ENCODE assay signal across 13 cellular contexts in the genomic region with DNA sequence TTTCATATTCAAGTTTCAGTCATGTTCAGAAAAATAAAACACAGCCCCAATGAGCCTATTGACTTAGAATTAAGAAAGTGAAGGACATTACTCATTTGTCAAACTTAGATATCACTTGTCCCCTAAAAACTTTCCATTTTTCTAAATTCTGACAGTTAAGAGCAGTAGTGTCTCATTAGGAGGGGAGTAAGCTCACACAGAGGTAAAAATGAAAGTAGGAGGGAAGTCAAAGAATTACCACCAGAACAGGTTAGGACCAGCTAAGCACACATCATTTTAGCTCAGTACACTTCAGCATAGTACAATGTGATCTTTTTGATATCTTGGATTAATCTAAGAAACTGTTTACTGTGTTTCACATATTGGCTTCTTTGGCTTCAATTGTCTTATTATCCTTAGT.
DNase-seq lines count a peak whose midpoint lies in the region; ATAC-seq and TF ChIP-seq lines count a peak whose summit lies in the region.
"Had no signal": no experiment of that assay in that cellular context is flagged by ENCODE, and none has a peak within 500 bp of the region (broad histone marks: within the 10 kb centered on the region; RNA-seq: fewer than 3 reads in every experiment).

No MANE protein-coding gene starts in this region.

- DNase-seq in Right ventricle myocardium superior (no peak), cardiac septum (ENCODE audit: low spot score) (no peak), upper lobe of right lung (no peak), activated gamma-delta T cell (lab: John Stamatoyannopoulos, UW) (no peak), vagina (ENCODE audit: extremely low spot score in 2 of 2) (no peak)
- no peak for DNase-seq in activated CD4-positive, alpha-beta T cell treated with anti-CD3 and anti-CD28 coated beads for 4 hours
- DNase-seq: activated CD8-positive, alpha-beta memory T cell treated with anti-CD3 and anti-CD28 coated beads, Interleukin-2, amount 10 ng/mL, durations not matched to agents 7 days and 5 days; central memory CD4-positive, alpha-beta T cell had no signal

- H3K36me3 ChIP-seq in upper lobe of right lung: no peaks in the 10 kb centered on the region
- no peaks in the 10 kb centered on the region for H3K36me3 ChIP-seq in vagina
- H3K36me3 ChIP-seq: neutrophil, SJSA1 had no signal

- TF ChIP-seq CTCF in upper lobe of right lung (IDR thresholded peaks at IDR 0.05) (no peak), vagina (IDR thresholded peaks at IDR 0.05) (no peak)

- intact Hi-C loops in Right ventricle myocardium superior (cut with DNase I) (no loop called here), cardiac septum (cut with DNase I) (no loop called here), upper lobe of right lung (cut with DNase I) (no loop called here), vagina (cut with DNase I) (no loop called here)

- no peaks in the 10 kb centered on the region for H3K27me3 ChIP-seq in upper lobe of right lung
- H3K27me3 ChIP-seq in vagina: no peaks in the 10 kb centered on the region
- H3K27me3 ChIP-seq: hepatocyte, neutrophil, SJSA1 had no signal

- peak; percentile 56 for ATAC-seq in Right ventricle myocardium superior (ENCODE audit: poor library complexity)
- ATAC-seq in HG02759 (IDR thresholded peaks at IDR 0.05; ENCODE audit: unreplicated experiment): peak; percentile 82
- ATAC-seq in HG03575 (IDR thresholded peaks at IDR 0.05; ENCODE audit: extremely low read depth, insufficient number of reproducible peaks, low FRiP score, unreplicated experiment): peak; percentile 77
- ATAC-seq in upper lobe of right lung: no peak
- ATAC-seq: activated CD8-positive, alpha-beta memory T cell treated with anti-CD3 and anti-CD28 coated beads, Interleukin-2, amount 10 ng/mL, durations not matched to agents 7 days and 5 days had no signal

- TF ChIP-seq POLR2A in vagina (IDR thresholded peaks at IDR 0.05): no peak

- H3K27ac ChIP-seq in upper lobe of right lung (peak overlapping the region; percentile 27), vagina (no peak overlapping the region)
- H3K27ac ChIP-seq: hepatocyte, neutrophil, SJSA1 had no signal

- H3K4me3 ChIP-seq in upper lobe of right lung (peak overlapping the region; percentile 9), vagina (no peak overlapping the region)
- H3K4me3 ChIP-seq: hepatocyte, SJSA1 had no signal

- H3K9me3 ChIP-seq in upper lobe of right lung (no peaks in the 10 kb centered on the region), vagina (no peaks in the 10 kb centered on the region)
- H3K9me3 ChIP-seq: neutrophil, SJSA1 had no signal

- H3K4me1 ChIP-seq in upper lobe of right lung: no peaks in the 10 kb centered on the region
- no peaks in the 10 kb centered on the region for H3K4me1 ChIP-seq in vagina
- H3K4me1 ChIP-seq: SJSA1 had no signal
